In genomic region chr21:41367598-41368360, GRCh38 we compare ENCODE assay signal across 9 cellular contexts. TPM values are rescaled to one million over a fixed set of nuclear protein-coding genes. Genes with fewer than 3 reads are reported as not detected.
DNase-seq lines count a peak whose midpoint lies in the region; ATAC-seq and TF ChIP-seq lines count a peak whose summit lies in the region.
"Had no signal": no experiment of that assay in that cellular context is flagged by ENCODE, and none has a peak within 500 bp of the region (broad histone marks: within the 10 kb centered on the region; RNA-seq: fewer than 3 reads in every experiment).

No MANE protein-coding gene starts in this region.

- intact Hi-C loops in mammary epithelial cell (cut with micrococcal nuclease): no loop called here

- dilution Hi-C loops in mammary epithelial cell (cut with HindIII; ENCODE audit: low sequenced_read_pairs): no loop called here

- H3K4me3 ChIP-seq in OCI-LY1 (ENCODE audit: low read depth, low read length, poor library complexity, severe bottlenecking) (peak overlapping the region; percentile 81), mammary epithelial cell (replicated peaks in 1 of 3; ENCODE audit: insufficient read depth in 1 of 3, low read depth in 2 of 3, low read length in 3 of 3) (no peak overlapping the region)

- ATAC-seq in HG02610 (IDR thresholded peaks at IDR 0.05; ENCODE audit: unreplicated experiment) (peak; percentile 38), left lobe of liver (no peak)
- no peak for ATAC-seq in stimulated activated effector memory CD8-positive, alpha-beta T cell treated with anti-CD3 and anti-CD28 coated beads, Interleukin-12 subunit alpha, Interleukin-12 subunit beta, amount 100 ng/mL, for 72 hours

- H2AFZ ChIP-seq in OCI-LY1 (ENCODE audit: low read length): no peak overlapping the region
- H2AFZ ChIP-seq in mammary epithelial cell (ENCODE audit: low read depth, low read length): no peak overlapping the region

- H3K4me1 Mint-ChIP-seq in activated naive CD4-positive, alpha-beta T cell treated with anti-CD3 and anti-CD28 coated beads, Interleukin-2, amount 50 U/mL, for 24 hours: peaks cover 93% of the 10 kb centered on the region
- H3K4me1 Mint-ChIP-seq in stimulated activated effector memory CD8-positive, alpha-beta T cell treated with anti-CD3 and anti-CD28 coated beads, Interleukin-12 subunit alpha, Interleukin-12 subunit beta, amount 100 ng/mL, for 72 hours: peaks cover 66% of the 10 kb centered on the region

- peaks cover 11% of the 10 kb centered on the region for H3K36me3 Mint-ChIP-seq in activated naive CD4-positive, alpha-beta T cell treated with anti-CD3 and anti-CD28 coated beads, Interleukin-2, amount 50 U/mL, for 24 hours
- H3K36me3 Mint-ChIP-seq in stimulated activated effector memory CD8-positive, alpha-beta T cell treated with anti-CD3 and anti-CD28 coated beads, Interleukin-12 subunit alpha, Interleukin-12 subunit beta, amount 100 ng/mL, for 72 hours: peaks cover under 1% of the 10 kb centered on the region

- H3K4me3 Mint-ChIP-seq in activated naive CD4-positive, alpha-beta T cell treated with anti-CD3 and anti-CD28 coated beads, Interleukin-2, amount 50 U/mL, for 24 hours: peak overlapping the region; percentile 15
- no peak overlapping the region for H3K4me3 Mint-ChIP-seq in stimulated activated effector memory CD8-positive, alpha-beta T cell treated with anti-CD3 and anti-CD28 coated beads, Interleukin-12 subunit alpha, Interleukin-12 subunit beta, amount 100 ng/mL, for 72 hours

- H3K9me3 ChIP-seq in OCI-LY1 (ENCODE audit: low read length) (no peaks in the 10 kb centered on the region), mammary epithelial cell (replicated peaks; ENCODE audit: insufficient read depth, low read length) (no peaks in the 10 kb centered on the region)

- no peaks in the 10 kb centered on the region for H3K9me2 ChIP-seq in OCI-LY1 (ENCODE audit: low read depth, low read length)

- H3K79me2 ChIP-seq in OCI-LY1 (ENCODE audit: insufficient read depth, low read length): peaks cover 25% of the 10 kb centered on the region
- H3K79me2 ChIP-seq in mammary epithelial cell (ENCODE audit: insufficient read depth, low read length): no peaks in the 10 kb centered on the region

- H3K27me3 ChIP-seq in OCI-LY1 (ENCODE audit: insufficient read depth, low read length) (no peaks in the 10 kb centered on the region), mammary epithelial cell (ENCODE audit: insufficient read depth, low read length) (peaks cover 3% of the 10 kb centered on the region)

- H3K36me3 ChIP-seq in OCI-LY1 (ENCODE audit: insufficient read depth, low read length): peaks cover 1% of the 10 kb centered on the region; the same call in 1 of the 2 replicates
- H3K36me3 ChIP-seq in mammary epithelial cell (ENCODE audit: insufficient read depth, low read length): no peaks in the 10 kb centered on the region

- peak overlapping the region; percentile 87 for H3K4me2 ChIP-seq in OCI-LY1 (ENCODE audit: low read length)
- H3K4me2 ChIP-seq in mammary epithelial cell (ENCODE audit: insufficient read depth, low read depth, low read length): no peak overlapping the region

- H3K27me3 Mint-ChIP-seq in activated naive CD4-positive, alpha-beta T cell treated with anti-CD3 and anti-CD28 coated beads, Interleukin-2, amount 50 U/mL, for 24 hours: no peaks in the 10 kb centered on the region

- peak overlapping the region; percentile 83 for H3K27ac Mint-ChIP-seq in activated naive CD4-positive, alpha-beta T cell treated with anti-CD3 and anti-CD28 coated beads, Interleukin-2, amount 50 U/mL, for 24 hours
- H3K27ac Mint-ChIP-seq in stimulated activated effector memory CD8-positive, alpha-beta T cell treated with anti-CD3 and anti-CD28 coated beads, Interleukin-12 subunit alpha, Interleukin-12 subunit beta, amount 100 ng/mL, for 72 hours: peak overlapping the region; percentile 94

- 77% methylated on average over 10 of the region's 15 CpGs for WGBS in mammary epithelial cell (ENCODE audit: low coverage, missing lambda C conversion rate)

- no TSS peak for BruUV-seq in mammary epithelial cell (replicated peaks; lab: Mats Ljungman, UMichigan)

- H3K27ac ChIP-seq in OCI-LY1 (ENCODE audit: low read depth, low read length, poor library complexity, severe bottlenecking) (peak overlapping the region; percentile 97), mammary epithelial cell (ENCODE audit: insufficient read depth, low read depth, low read length) (no peak overlapping the region)

- TF ChIP-seq CTCF in OCI-LY1 (IDR thresholded peaks at IDR 0.05; ENCODE audit: low read length): no peak
- TF ChIP-seq CTCF in mammary epithelial cell (conservative IDR thresholded peaks at IDR 0.05 in 1 of 2, IDR thresholded peaks at IDR 0.05 in 1 of 2; ENCODE audit: extremely low read depth in 1 of 2, insufficient read depth in 1 of 2, low read depth in 1 of 2, low read length in 2 of 2): no peak

- CTCF ChIA-PET in mammary epithelial cell (lab: Charles Lee; ENCODE audit: low non-redundant PET): no interaction called here

- H4K20me1 ChIP-seq in OCI-LY1 (ENCODE audit: insufficient read depth, low read length) (no peaks in the 10 kb centered on the region), mammary epithelial cell (ENCODE audit: insufficient read depth, low read length) (no peaks in the 10 kb centered on the region)

- no peaks in the 10 kb centered on the region for H3F3A ChIP-seq in OCI-LY1 (ENCODE audit: insufficient read depth, low read length)

- DNase-seq in activated naive CD4-positive, alpha-beta T cell treated with Interleukin-2 at 50 U/mL for 16 hours: no peak
- no peak for DNase-seq in stimulated activated effector memory CD8-positive, alpha-beta T cell treated with anti-CD3 and anti-CD28 coated beads, Interleukin-12 subunit alpha, Interleukin-12 subunit beta, amount 100 ng/mL, for 72 hours (ENCODE audit: low spot score in 2 of 2)
- DNase-seq in T1000 (lab: John Stamatoyannopoulos, UW): no peak
- no peak for DNase-seq in mammary epithelial cell
- DNase-seq in left lobe of liver (ENCODE audit: low spot score): no peak
- DNase-seq: NCI-H2107 had no signal

- H3K9ac ChIP-seq in OCI-LY1 (ENCODE audit: low read length) (peak overlapping the region; percentile 87), mammary epithelial cell (ENCODE audit: insufficient read depth, low read length) (no peak overlapping the region)

- in situ Hi-C loops in mammary epithelial cell (cut with MboI; ENCODE audit: low sequenced_read_pairs in 2 of 2): no loop called here

- peaks cover 50% of the 10 kb centered on the region for H3K4me1 ChIP-seq in OCI-LY1 (ENCODE audit: insufficient read depth, low read length, severe bottlenecking)
- H3K4me1 ChIP-seq in mammary epithelial cell (ENCODE audit: insufficient read depth, low read length): no peaks in the 10 kb centered on the region

- no peaks in the 10 kb centered on the region for H3K9me3 Mint-ChIP-seq in activated naive CD4-positive, alpha-beta T cell treated with anti-CD3 and anti-CD28 coated beads, Interleukin-2, amount 50 U/mL, for 24 hours
- no peaks in the 10 kb centered on the region for H3K9me3 Mint-ChIP-seq in stimulated activated effector memory CD8-positive, alpha-beta T cell treated with anti-CD3 and anti-CD28 coated beads, Interleukin-12 subunit alpha, Interleukin-12 subunit beta, amount 100 ng/mL, for 72 hours

RNA-seq across cellular contexts. Expression of gene MX2, which starts 6.0 kb away (rescaled TPM):
- not detected for total RNA-seq in mammary epithelial cell
- polyA plus RNA-seq in mammary epithelial cell: not detected
- polyA minus RNA-seq in mammary epithelial cell: not detected
- 0.75 TPM for total RNA-seq in left lobe of liver

RNA-seq across cellular contexts. Expression of gene FAM3B, which starts 51.2 kb away (rescaled TPM):
- total RNA-seq in mammary epithelial cell: under 1 TPM in 1 of 2 donors, not detected in 1; 0.17 TPM
- not detected for polyA plus RNA-seq in mammary epithelial cell
- not detected for polyA minus RNA-seq in mammary epithelial cell
- 0.91 TPM for total RNA-seq in left lobe of liver

RNA-seq across cellular contexts. Expression of gene MX1, which starts 58.3 kb away (rescaled TPM):
- total RNA-seq in mammary epithelial cell (10 to 100 TPM in 1 of 2 donors, 1 to 10 TPM in 1; 5.3 to 10.8 TPM), left lobe of liver (8.5 TPM)
- polyA plus RNA-seq in mammary epithelial cell: 1.1 TPM
- 4.4 TPM for polyA minus RNA-seq in mammary epithelial cell
